ENCODE assay signal across 8 cellular contexts in the genomic region with DNA sequence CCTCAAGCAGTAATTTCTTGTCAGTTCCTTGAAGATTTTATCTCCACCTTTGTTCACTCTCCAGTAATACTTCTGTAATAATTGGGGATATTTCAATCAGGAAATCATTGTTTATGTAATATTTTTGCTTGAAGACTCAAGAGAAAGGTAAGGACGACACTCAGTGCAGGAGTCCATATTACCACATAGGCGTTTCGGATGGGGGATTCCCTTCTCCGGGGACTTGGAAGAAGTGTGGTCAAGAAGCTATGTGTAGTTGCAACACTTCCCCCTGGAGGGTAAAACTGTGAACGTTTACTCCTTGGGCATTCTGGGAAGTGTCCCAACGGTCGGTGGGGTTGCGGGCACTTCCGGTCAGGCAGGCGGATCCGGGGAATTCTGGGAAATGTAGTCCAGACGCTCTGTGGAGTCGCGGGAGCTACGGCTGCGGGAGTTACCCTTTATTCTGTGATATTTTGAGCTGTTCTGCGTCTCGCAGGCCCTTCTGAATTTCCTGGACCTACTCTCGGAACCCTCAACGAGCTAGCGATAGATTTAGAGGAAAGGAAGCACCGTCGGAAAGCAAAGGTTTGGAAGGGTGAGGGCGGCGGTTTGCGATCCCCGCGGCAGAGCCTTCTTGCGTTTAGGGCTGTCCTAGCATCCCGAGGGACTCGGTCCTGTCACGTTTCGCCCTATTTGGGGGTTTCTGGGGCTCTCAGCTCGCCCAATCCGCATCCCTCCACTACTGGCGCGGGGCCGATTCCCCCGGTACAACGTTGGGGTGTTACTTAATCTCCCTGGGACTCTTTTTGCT. TPM values are rescaled to one million over a fixed set of nuclear protein-coding genes. Genes with fewer than 3 reads are reported as not detected.
DNase-seq lines count a peak whose midpoint lies in the region; ATAC-seq, FAIRE-seq and TF ChIP-seq lines count a peak whose summit lies in the region.

ZNF221 (plus strand) TSS at position 395 of the 793 bp plus-strand sequence. CDS start 11,499 bp downstream, outside the sequence.

- peak within 1 kb of the TSS; percentile 91 for H3K4me3 Mint-ChIP-seq in T-helper 1 cell treated with Interleukin-12 subunit alpha and Interleukin-12 subunit beta and Interleukin-4 antibody, amounts not matched to agents 30 μg/mL and 1 μg/mL, for 36 hours

- no peaks in the 10 kb centered on the region for H3K79me2 ChIP-seq in GM12878 (ENCODE audit: control insufficient read depth, insufficient read depth, low read length)

- H3K9ac ChIP-seq in GM12878 (ENCODE audit: control insufficient read depth, insufficient read depth, low read length) (peak within 1 kb of the TSS; percentile 61), rectal smooth muscle tissue (ENCODE audit: low read length) (peak within 1 kb of the TSS; percentile 72)

- POLR2A ChIA-PET in GM12878 (lab: Charles Lee), result interaction anchor here (1.0 to 2.4 kb wide), 4 partner anchors 15 to 53 kb away, joined by 3 to 16 read pairs (median 4); partner anchors contain the start of gene ZNF45

- H3K4me1 Mint-ChIP-seq in T-helper 1 cell treated with Interleukin-12 subunit alpha and Interleukin-12 subunit beta and Interleukin-4 antibody, amounts not matched to agents 30 μg/mL and 1 μg/mL, for 36 hours (ENCODE audit: low read depth), result peaks cover 8% of the 10 kb centered on the region

- in situ Hi-C loops in GM12878 (cut with MboI), result no loop called here

- TF ChIP-seq POLR2A in GM12878 (IDR thresholded peaks at IDR 0.05; ENCODE audit: low read depth, low read length), result peak; percentile 15; the same call in 1 of the 2 replicates

- H4K20me1 ChIP-seq in GM12878 (ENCODE audit: control insufficient read depth, insufficient read depth), result no peaks in the 10 kb centered on the region

- H3K9me3 ChIP-seq in GM12878 (replicated peaks; ENCODE audit: control insufficient read depth, insufficient read depth, low read length), result no peaks in the 10 kb centered on the region; the same call in 1 of the 3 replicates

- peak within 1 kb of the TSS; percentile 85 for H3K4me3 ChIP-seq in GM12878
- peak within 1 kb of the TSS; percentile 96 for H3K4me3 ChIP-seq in rectal smooth muscle tissue (ENCODE audit: low read length)

- intact Hi-C loops in GM12878 (cut with micrococcal nuclease; ENCODE audit: unreplicated experiment), result loop anchor here (1.0 kb wide), 2 partner anchors 15 to 33 kb away; partner anchors contain the start of gene ZNF155

- H3K4me1 ChIP-seq in GM12878 (ENCODE audit: control insufficient read depth, insufficient read depth, low read length), result no peaks in the 10 kb centered on the region
- no peaks in the 10 kb centered on the region for H3K4me1 ChIP-seq in rectal smooth muscle tissue (ENCODE audit: control insufficient read depth, insufficient read depth, low read length)

- TF ChIP-seq CTCF in GM12873 (IDR thresholded peaks at IDR 0.05; ENCODE audit: insufficient read depth, low read depth, low read length, missing control alignments) (peak; percentile 54), GM12878 (IDR thresholded peaks at IDR 0.05 in 2 of 3, conservative IDR thresholded peaks at IDR 0.05 in 1 of 3; ENCODE audit: control insufficient read depth in 2 of 3, extremely low read depth in 1 of 3, insufficient read depth in 1 of 3, low read depth in 3 of 3, low read length in 3 of 3) (peak; percentile 21 to 43 (median 28); a peak in 4 of 6 replicates)

- H3K36me3 ChIP-seq in GM12878 (ENCODE audit: control insufficient read depth in 2 of 2, insufficient read depth in 2 of 2, low read length in 1 of 2), result no peaks in the 10 kb centered on the region
- no peaks in the 10 kb centered on the region for H3K36me3 ChIP-seq in rectal smooth muscle tissue (ENCODE audit: control insufficient read depth, insufficient read depth, low read length)

- TF ChIP-seq RAD21 in GM12878 (IDR thresholded peaks at IDR 0.05; ENCODE audit: insufficient read depth, low read depth, low read length), result no peak; the same call in 1 of the 2 replicates

- FAIRE-seq in GM12878 (lab: Jason Lieb, UNC), result peak; percentile 98

- H3K27ac ChIP-seq in GM12878 (ENCODE audit: control insufficient read depth, insufficient read depth), result peak within 1 kb of the TSS; percentile 49; the same call in 1 of the 2 replicates
- peak within 1 kb of the TSS; percentile 71 for H3K27ac ChIP-seq in rectal smooth muscle tissue (ENCODE audit: low read depth, low read length)

- TF ChIP-seq EP300 in GM12878 (IDR thresholded peaks at IDR 0.05; ENCODE audit: borderline replicate concordance in 1 of 2, control insufficient read depth in 1 of 2, low read depth in 2 of 2, low read length in 2 of 2), result no peak

- H3K4me2 ChIP-seq in GM12878 (ENCODE audit: control insufficient read depth, insufficient read depth), result peak within 1 kb of the TSS; percentile 84

- H3K27ac Mint-ChIP-seq in T-helper 1 cell treated with Interleukin-12 subunit alpha and Interleukin-12 subunit beta and Interleukin-4 antibody, amounts not matched to agents 30 μg/mL and 1 μg/mL, for 36 hours, result peak within 1 kb of the TSS; percentile 32

- H2AFZ ChIP-seq in GM12878 (ENCODE audit: control insufficient read depth, low read depth, low read length), result peak within 1 kb of the TSS; percentile 98

- peaks cover 68% of the 10 kb centered on the region for H3K9me3 Mint-ChIP-seq in T-helper 1 cell treated with Interleukin-12 subunit alpha and Interleukin-12 subunit beta and Interleukin-4 antibody, amounts not matched to agents 30 μg/mL and 1 μg/mL, for 36 hours

- H3K27me3 ChIP-seq in GM12878 (replicated peaks in 1 of 2; ENCODE audit: control insufficient read depth in 2 of 2, insufficient read depth in 2 of 2, low read length in 1 of 2) (no peaks in the 10 kb centered on the region), rectal smooth muscle tissue (ENCODE audit: control insufficient read depth, insufficient read depth, low read length) (no peaks in the 10 kb centered on the region)

- TSS peak; percentile 94 for BruUV-seq in GM12878 (replicated peaks; lab: Mats Ljungman, UMichigan)

- peak; percentile 95 for DNase-seq in NCI-H146 (lab: John Stamatoyannopoulos, UW)
- peak; percentile 79 for DNase-seq in GM12878 (ENCODE audit: low read depth, low spot score)
- DNase-seq in hippocampal formation (lab: John Stamatoyannopoulos, UW), result peak; percentile 88 to 90

- peak; percentile 92 for ATAC-seq in HG02678 (IDR thresholded peaks at IDR 0.05; ENCODE audit: unreplicated experiment)
- peak; percentile 99 for ATAC-seq in GM12878
- no peak for ATAC-seq in HG03469 (IDR thresholded peaks at IDR 0.05; ENCODE audit: unreplicated experiment)

- 1% methylated on average over 40 of the region's 40 CpGs for WGBS in GM12878 (ENCODE audit: insufficient coverage, insufficient replicate concordance, low lambda C conversion rate, missing lambda C conversion rate)

- CTCF ChIA-PET in GM12878 (lab: Yijun Ruan, JAX), result interaction anchor here (0.5 to 1.3 kb wide), 5 partner anchors 15 to 282 kb away, joined by 3 to 14 read pairs (median 3); partner anchors contain the start of gene ZNF45

- SMC1A ChIA-PET in GM12878 (lab: Charles Lee; ENCODE audit: uncharacterized antibody, unreplicated experiment), result interaction anchor here (0.6 to 1.5 kb wide), 7 partner anchors 16 to 257 kb away, joined by 3 to 12 read pairs (median 3); partner anchors contain the start of gene ZNF45

- no peaks in the 10 kb centered on the region for H3K27me3 Mint-ChIP-seq in T-helper 1 cell treated with Interleukin-12 subunit alpha and Interleukin-12 subunit beta and Interleukin-4 antibody, amounts not matched to agents 30 μg/mL and 1 μg/mL, for 36 hours (ENCODE audit: low read depth)

- RAD21 ChIA-PET in GM12878 (lab: Charles Lee; ENCODE audit: unreplicated experiment), result interaction anchor here (1.0 to 1.7 kb wide), 8 partner anchors 16 to 283 kb away, joined by 3 to 11 read pairs (median 4); partner anchors contain the start of genes ZNF155, ZNF283 and ZNF45

- H3K36me3 Mint-ChIP-seq in T-helper 1 cell treated with Interleukin-12 subunit alpha and Interleukin-12 subunit beta and Interleukin-4 antibody, amounts not matched to agents 30 μg/mL and 1 μg/mL, for 36 hours (ENCODE audit: low read depth), result peaks cover 1% of the 10 kb centered on the region

TF ChIP-seq in GM12878, 131 proteins besides CTCF, POLR2A, EP300 and RAD21 (continues in another document):
- no peak for TF ChIP-seq CBX5 (IDR thresholded peaks at IDR 0.05; ENCODE audit: low read depth)
- no peak; the same call in 1 of the 2 replicates for TF ChIP-seq MTA2 (IDR thresholded peaks at IDR 0.05; ENCODE audit: low read depth)
- TF ChIP-seq SUZ12 (IDR thresholded peaks at IDR 0.05; ENCODE audit: unreplicated experiment), result no peak
- 0 out of 2 replicates have a peak, but pooled peaks have one; percentile 51 for TF ChIP-seq CBFB (IDR thresholded peaks at IDR 0.05; ENCODE audit: low read depth)
- 0 out of 2 replicates have a peak, but pooled peaks have one; percentile 40 for TF ChIP-seq HDGF (IDR thresholded peaks at IDR 0.05)
- no peak for TF ChIP-seq ZSCAN29 (IDR thresholded peaks at IDR 0.05)
- TF ChIP-seq NFXL1 (IDR thresholded peaks at IDR 0.05; ENCODE audit: borderline replicate concordance), result no peak
- no peak for TF ChIP-seq MTA3 (IDR thresholded peaks at IDR 0.05; ENCODE audit: borderline replicate concordance, low read length)
- TF ChIP-seq MYC (IDR thresholded peaks at IDR 0.05; ENCODE audit: insufficient read depth, insufficient read length, insufficient replicate concordance, low read length, severe bottlenecking), result no peak
- peak; percentile 62 for TF ChIP-seq RELA (IDR thresholded peaks at IDR 0.05; ENCODE audit: borderline replicate concordance, partially characterized antibody)

RNA-seq across cellular contexts. Expression of gene ZNF221, which starts in this region (rescaled TPM):
- total RNA-seq in GM12878 (2013; cell fraction: nucleolus; rRNA removed), result 37.7 and 41.4 TPM in 2 replicates
- total RNA-seq in GM12878 (2014; rRNA removed) (0.33 and 0.45 TPM in 2 replicates), GM12878 (2014; rRNA removed; fragmentation: Illumina TruSeq; extraction: Trizol) (0.72 and 0.74 TPM in 2 replicates), GM12878 (2021) (0.46 and 0.51 TPM in 2 replicates)
- polyA plus RNA-seq in GM12878 (2011; ENCODE audit: low read depth), result 0.85 TPM
- polyA plus RNA-seq in GM12878 (2011; rRNA removed) (1.7 and 2.8 TPM in 2 replicates), GM12878 (2014; fragmentation: Illumina TruSeq; extraction: Trizol) (0.29 and 0.60 TPM in 2 replicates), GM12878 (2014; fragmentation: Nextera tagmentation; extraction: Ambion mirVana) (under 1 TPM; 0.16 to 0.47 TPM), GM12878 (2014; rRNA removed) (0.17 and 0.23 TPM in 2 replicates), GM12878 (2016; fragmentation: Nextera tagmentation; extraction: Ambion mirVana) (under 1 TPM in 1 of 2 experiments, not detected in 1; 0.15 TPM)
- 0.46 and 1.0 TPM in 2 replicates for polyA plus RNA-seq in GM12878 (2011; cell fraction: cytosol; rRNA removed)
- 2.8 and 2.9 TPM in 2 replicates for polyA plus RNA-seq in GM12878 (2011; cell fraction: nucleus; rRNA removed)
- polyA plus RNA-seq in GM12878 (2012), result 0.45 and 0.55 TPM in 2 replicates
- 3.0 and 5.4 TPM in 2 replicates for polyA minus RNA-seq in GM12878 (2011; rRNA and poly(A)+ RNA removed)
- 1.0 and 2.4 TPM in 2 replicates for polyA minus RNA-seq in GM12878 (2011; cell fraction: cytosol; rRNA and poly(A)+ RNA removed)
- polyA minus RNA-seq in GM12878 (2011; cell fraction: nucleus; rRNA and poly(A)+ RNA removed), result 3.9 and 5.0 TPM in 2 replicates
